Comparison of ENCODE assay signal across 1 cellular context in the genomic region with DNA sequence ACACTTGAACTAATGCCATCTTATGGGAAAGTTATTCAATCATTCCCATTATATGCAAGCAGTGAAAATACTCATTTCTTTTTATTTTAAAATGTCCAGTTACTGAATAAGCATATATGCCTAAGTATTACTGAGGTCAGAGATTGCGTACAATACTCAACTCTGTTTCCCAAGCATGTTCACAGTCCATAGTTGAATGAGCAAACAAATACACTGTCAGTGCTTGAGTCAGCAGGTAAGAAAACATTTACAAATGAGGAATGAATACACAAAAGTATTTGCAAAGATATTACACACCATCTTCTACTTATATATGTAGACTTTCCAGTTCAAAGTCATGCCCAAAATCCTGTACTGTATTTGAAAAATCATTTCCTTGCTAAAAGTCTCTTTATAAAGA.
A peak's percentile ranks its signal among the peaks of the same experiment; 100 is the strongest.
TF ChIP-seq lines count a peak whose summit lies in the region.

No MANE protein-coding gene starts in this region.

TF ChIP-seq in HepG2, 621 proteins besides CTCF, POLR2A, EP300 and RAD21 (continued from another document and continues in another):
- TF ChIP-seq, protein P1, sequence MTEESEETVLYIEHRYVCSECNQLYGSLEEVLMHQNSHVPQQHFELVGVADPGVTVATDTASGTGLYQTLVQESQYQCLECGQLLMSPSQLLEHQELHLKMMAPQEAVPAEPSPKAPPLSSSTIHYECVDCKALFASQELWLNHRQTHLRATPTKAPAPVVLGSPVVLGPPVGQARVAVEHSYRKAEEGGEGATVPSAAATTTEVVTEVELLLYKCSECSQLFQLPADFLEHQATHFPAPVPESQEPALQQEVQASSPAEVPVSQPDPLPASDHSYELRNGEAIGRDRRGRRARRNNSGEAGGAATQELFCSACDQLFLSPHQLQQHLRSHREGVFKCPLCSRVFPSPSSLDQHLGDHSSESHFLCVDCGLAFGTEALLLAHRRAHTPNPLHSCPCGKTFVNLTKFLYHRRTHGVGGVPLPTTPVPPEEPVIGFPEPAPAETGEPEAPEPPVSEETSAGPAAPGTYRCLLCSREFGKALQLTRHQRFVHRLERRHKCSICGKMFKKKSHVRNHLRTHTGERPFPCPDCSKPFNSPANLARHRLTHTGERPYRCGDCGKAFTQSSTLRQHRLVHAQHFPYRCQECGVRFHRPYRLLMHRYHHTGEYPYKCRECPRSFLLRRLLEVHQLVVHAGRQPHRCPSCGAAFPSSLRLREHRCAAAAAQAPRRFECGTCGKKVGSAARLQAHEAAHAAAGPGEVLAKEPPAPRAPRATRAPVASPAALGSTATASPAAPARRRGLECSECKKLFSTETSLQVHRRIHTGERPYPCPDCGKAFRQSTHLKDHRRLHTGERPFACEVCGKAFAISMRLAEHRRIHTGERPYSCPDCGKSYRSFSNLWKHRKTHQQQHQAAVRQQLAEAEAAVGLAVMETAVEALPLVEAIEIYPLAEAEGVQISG (CRISPR knock-in tag; IDR thresholded peaks at IDR 0.05) = no peak
- TF ChIP-seq, protein P2, sequence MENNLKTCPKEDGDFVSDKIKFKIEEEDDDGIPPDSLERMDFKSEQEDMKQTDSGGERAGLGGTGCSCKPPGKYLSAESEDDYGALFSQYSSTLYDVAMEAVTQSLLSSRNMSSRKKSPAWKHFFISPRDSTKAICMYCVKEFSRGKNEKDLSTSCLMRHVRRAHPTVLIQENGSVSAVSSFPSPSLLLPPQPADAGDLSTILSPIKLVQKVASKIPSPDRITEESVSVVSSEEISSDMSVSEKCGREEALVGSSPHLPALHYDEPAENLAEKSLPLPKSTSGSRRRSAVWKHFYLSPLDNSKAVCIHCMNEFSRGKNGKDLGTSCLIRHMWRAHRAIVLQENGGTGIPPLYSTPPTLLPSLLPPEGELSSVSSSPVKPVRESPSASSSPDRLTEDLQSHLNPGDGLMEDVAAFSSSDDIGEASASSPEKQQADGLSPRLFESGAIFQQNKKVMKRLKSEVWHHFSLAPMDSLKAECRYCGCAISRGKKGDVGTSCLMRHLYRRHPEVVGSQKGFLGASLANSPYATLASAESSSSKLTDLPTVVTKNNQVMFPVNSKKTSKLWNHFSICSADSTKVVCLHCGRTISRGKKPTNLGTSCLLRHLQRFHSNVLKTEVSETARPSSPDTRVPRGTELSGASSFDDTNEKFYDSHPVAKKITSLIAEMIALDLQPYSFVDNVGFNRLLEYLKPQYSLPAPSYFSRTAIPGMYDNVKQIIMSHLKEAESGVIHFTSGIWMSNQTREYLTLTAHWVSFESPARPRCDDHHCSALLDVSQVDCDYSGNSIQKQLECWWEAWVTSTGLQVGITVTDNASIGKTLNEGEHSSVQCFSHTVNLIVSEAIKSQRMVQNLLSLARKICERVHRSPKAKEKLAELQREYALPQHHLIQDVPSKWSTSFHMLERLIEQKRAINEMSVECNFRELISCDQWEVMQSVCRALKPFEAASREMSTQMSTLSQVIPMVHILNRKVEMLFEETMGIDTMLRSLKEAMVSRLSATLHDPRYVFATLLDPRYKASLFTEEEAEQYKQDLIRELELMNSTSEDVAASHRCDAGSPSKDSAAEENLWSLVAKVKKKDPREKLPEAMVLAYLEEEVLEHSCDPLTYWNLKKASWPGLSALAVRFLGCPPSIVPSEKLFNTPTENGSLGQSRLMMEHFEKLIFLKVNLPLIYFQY (CRISPR knock-in tag; IDR thresholded peaks at IDR 0.05; ENCODE audit: borderline replicate concordance) = no peak
- TF ChIP-seq, protein P3, sequence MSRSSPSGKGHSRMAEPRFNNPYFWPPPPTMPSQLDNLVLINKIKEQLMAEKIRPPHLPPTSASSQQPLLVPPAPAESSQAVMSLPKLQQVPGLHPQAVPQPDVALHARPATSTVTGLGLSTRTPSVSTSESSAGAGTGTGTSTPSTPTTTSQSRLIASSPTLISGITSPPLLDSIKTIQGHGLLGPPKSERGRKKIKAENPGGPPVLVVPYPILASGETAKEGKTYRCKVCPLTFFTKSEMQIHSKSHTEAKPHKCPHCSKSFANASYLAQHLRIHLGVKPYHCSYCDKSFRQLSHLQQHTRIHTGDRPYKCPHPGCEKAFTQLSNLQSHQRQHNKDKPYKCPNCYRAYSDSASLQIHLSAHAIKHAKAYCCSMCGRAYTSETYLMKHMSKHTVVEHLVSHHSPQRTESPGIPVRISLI (CRISPR knock-in tag; IDR thresholded peaks at IDR 0.05; ENCODE audit: borderline replicate concordance) = no peak
- TF ChIP-seq ZNF496 (CRISPR knock-in tag; IDR thresholded peaks at IDR 0.05; ENCODE audit: insufficient replicate concordance) (no peak), FLYWCH1 (CRISPR knock-in tag; IDR thresholded peaks at IDR 0.05) (no peak), ZNF749 (CRISPR knock-in tag; IDR thresholded peaks at IDR 0.05; ENCODE audit: borderline replicate concordance) (no peak), NR1H2 (CRISPR knock-in tag; IDR thresholded peaks at IDR 0.05; ENCODE audit: borderline replicate concordance, low read depth) (no peak), KAT7 (CRISPR knock-in tag; IDR thresholded peaks at IDR 0.05; ENCODE audit: borderline replicate concordance) (no peak), TAF1 (CRISPR knock-in tag; IDR thresholded peaks at IDR 0.05) (no peak), DNMT1 (CRISPR knock-in tag; IDR thresholded peaks at IDR 0.05) (no peak), SAFB2 (CRISPR knock-in tag; IDR thresholded peaks at IDR 0.05; ENCODE audit: borderline replicate concordance, low read depth) (no peak), SETDB1 (CRISPR knock-in tag; IDR thresholded peaks at IDR 0.05; ENCODE audit: borderline replicate concordance) (no peak), GATAD2A (CRISPR knock-in tag; IDR thresholded peaks at IDR 0.05) (peak; percentile 77), ESRRA (CRISPR knock-in tag; IDR thresholded peaks at IDR 0.05; ENCODE audit: low read depth) (no peak), ERF (CRISPR knock-in tag; IDR thresholded peaks at IDR 0.05) (no peak), SSRP1 (CRISPR knock-in tag; IDR thresholded peaks at IDR 0.05) (no peak), SP1 (IDR thresholded peaks at IDR 0.05) (no peak), SP1 (CRISPR knock-in tag; IDR thresholded peaks at IDR 0.05) (no peak), ZNF12 (CRISPR knock-in tag; IDR thresholded peaks at IDR 0.05) (no peak), KDM1A (CRISPR knock-in tag; IDR thresholded peaks at IDR 0.05) (no peak), ELF4 (CRISPR knock-in tag; IDR thresholded peaks at IDR 0.05; ENCODE audit: borderline replicate concordance) (no peak), CBFB (CRISPR knock-in tag; IDR thresholded peaks at IDR 0.05) (no peak), RXRB (CRISPR knock-in tag; IDR thresholded peaks at IDR 0.05; ENCODE audit: borderline replicate concordance) (peak; percentile 49; the same call in 1 of the 2 replicates), NFE2 (CRISPR knock-in tag; IDR thresholded peaks at IDR 0.05) (no peak)
- TF ChIP-seq, protein P4, sequence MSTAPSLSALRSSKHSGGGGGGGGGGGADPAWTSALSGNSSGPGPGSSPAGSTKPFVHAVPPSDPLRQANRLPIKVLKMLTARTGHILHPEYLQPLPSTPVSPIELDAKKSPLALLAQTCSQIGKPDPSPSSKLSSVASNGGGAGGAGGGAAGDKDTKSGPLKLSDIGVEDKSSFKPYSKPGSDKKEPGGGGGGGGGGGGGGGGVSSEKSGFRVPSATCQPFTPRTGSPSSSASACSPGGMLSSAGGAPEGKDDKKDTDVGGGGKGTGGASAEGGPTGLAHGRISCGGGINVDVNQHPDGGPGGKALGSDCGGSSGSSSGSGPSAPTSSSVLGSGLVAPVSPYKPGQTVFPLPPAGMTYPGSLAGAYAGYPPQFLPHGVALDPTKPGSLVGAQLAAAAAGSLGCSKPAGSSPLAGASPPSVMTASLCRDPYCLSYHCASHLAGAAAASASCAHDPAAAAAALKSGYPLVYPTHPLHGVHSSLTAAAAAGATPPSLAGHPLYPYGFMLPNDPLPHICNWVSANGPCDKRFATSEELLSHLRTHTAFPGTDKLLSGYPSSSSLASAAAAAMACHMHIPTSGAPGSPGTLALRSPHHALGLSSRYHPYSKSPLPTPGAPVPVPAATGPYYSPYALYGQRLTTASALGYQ (CRISPR knock-in tag; IDR thresholded peaks at IDR 0.05) = peak; percentile 54; the same call in 1 of the 2 replicates
- TF ChIP-seq, protein P5, sequence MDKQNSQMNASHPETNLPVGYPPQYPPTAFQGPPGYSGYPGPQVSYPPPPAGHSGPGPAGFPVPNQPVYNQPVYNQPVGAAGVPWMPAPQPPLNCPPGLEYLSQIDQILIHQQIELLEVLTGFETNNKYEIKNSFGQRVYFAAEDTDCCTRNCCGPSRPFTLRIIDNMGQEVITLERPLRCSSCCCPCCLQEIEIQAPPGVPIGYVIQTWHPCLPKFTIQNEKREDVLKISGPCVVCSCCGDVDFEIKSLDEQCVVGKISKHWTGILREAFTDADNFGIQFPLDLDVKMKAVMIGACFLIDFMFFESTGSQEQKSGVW (CRISPR knock-in tag; IDR thresholded peaks at IDR 0.05; ENCODE audit: borderline replicate concordance) = no peak
- TF ChIP-seq, protein P6, sequence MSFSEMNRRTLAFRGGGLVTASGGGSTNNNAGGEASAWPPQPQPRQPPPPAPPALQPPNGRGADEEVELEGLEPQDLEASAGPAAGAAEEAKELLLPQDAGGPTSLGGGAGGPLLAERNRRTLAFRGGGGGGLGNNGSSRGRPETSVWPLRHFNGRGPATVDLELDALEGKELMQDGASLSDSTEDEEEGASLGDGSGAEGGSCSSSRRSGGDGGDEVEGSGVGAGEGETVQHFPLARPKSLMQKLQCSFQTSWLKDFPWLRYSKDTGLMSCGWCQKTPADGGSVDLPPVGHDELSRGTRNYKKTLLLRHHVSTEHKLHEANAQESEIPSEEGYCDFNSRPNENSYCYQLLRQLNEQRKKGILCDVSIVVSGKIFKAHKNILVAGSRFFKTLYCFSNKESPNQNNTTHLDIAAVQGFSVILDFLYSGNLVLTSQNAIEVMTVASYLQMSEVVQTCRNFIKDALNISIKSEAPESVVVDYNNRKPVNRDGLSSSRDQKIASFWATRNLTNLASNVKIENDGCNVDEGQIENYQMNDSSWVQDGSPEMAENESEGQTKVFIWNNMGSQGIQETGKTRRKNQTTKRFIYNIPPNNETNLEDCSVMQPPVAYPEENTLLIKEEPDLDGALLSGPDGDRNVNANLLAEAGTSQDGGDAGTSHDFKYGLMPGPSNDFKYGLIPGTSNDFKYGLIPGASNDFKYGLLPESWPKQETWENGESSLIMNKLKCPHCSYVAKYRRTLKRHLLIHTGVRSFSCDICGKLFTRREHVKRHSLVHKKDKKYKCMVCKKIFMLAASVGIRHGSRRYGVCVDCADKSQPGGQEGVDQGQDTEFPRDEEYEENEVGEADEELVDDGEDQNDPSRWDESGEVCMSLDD (CRISPR knock-in tag; IDR thresholded peaks at IDR 0.05; ENCODE audit: borderline replicate concordance) = no peak
- TF ChIP-seq, protein P7, sequence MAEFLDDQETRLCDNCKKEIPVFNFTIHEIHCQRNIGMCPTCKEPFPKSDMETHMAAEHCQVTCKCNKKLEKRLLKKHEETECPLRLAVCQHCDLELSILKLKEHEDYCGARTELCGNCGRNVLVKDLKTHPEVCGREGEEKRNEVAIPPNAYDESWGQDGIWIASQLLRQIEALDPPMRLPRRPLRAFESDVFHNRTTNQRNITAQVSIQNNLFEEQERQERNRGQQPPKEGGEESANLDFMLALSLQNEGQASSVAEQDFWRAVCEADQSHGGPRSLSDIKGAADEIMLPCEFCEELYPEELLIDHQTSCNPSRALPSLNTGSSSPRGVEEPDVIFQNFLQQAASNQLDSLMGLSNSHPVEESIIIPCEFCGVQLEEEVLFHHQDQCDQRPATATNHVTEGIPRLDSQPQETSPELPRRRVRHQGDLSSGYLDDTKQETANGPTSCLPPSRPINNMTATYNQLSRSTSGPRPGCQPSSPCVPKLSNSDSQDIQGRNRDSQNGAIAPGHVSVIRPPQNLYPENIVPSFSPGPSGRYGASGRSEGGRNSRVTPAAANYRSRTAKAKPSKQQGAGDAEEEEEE (CRISPR knock-in tag; IDR thresholded peaks at IDR 0.05; ENCODE audit: borderline replicate concordance) = no peak
- TF ChIP-seq, protein P8, sequence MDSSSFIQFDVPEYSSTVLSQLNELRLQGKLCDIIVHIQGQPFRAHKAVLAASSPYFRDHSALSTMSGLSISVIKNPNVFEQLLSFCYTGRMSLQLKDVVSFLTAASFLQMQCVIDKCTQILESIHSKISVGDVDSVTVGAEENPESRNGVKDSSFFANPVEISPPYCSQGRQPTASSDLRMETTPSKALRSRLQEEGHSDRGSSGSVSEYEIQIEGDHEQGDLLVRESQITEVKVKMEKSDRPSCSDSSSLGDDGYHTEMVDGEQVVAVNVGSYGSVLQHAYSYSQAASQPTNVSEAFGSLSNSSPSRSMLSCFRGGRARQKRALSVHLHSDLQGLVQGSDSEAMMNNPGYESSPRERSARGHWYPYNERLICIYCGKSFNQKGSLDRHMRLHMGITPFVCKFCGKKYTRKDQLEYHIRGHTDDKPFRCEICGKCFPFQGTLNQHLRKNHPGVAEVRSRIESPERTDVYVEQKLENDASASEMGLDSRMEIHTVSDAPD (CRISPR knock-in tag; IDR thresholded peaks at IDR 0.05) = no peak
- TF ChIP-seq, protein P9, sequence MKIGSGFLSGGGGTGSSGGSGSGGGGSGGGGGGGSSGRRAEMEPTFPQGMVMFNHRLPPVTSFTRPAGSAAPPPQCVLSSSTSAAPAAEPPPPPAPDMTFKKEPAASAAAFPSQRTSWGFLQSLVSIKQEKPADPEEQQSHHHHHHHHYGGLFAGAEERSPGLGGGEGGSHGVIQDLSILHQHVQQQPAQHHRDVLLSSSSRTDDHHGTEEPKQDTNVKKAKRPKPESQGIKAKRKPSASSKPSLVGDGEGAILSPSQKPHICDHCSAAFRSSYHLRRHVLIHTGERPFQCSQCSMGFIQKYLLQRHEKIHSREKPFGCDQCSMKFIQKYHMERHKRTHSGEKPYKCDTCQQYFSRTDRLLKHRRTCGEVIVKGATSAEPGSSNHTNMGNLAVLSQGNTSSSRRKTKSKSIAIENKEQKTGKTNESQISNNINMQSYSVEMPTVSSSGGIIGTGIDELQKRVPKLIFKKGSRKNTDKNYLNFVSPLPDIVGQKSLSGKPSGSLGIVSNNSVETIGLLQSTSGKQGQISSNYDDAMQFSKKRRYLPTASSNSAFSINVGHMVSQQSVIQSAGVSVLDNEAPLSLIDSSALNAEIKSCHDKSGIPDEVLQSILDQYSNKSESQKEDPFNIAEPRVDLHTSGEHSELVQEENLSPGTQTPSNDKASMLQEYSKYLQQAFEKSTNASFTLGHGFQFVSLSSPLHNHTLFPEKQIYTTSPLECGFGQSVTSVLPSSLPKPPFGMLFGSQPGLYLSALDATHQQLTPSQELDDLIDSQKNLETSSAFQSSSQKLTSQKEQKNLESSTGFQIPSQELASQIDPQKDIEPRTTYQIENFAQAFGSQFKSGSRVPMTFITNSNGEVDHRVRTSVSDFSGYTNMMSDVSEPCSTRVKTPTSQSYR (CRISPR knock-in tag; IDR thresholded peaks at IDR 0.05; ENCODE audit: borderline replicate concordance) = no peak
- TF ChIP-seq, protein P10, sequence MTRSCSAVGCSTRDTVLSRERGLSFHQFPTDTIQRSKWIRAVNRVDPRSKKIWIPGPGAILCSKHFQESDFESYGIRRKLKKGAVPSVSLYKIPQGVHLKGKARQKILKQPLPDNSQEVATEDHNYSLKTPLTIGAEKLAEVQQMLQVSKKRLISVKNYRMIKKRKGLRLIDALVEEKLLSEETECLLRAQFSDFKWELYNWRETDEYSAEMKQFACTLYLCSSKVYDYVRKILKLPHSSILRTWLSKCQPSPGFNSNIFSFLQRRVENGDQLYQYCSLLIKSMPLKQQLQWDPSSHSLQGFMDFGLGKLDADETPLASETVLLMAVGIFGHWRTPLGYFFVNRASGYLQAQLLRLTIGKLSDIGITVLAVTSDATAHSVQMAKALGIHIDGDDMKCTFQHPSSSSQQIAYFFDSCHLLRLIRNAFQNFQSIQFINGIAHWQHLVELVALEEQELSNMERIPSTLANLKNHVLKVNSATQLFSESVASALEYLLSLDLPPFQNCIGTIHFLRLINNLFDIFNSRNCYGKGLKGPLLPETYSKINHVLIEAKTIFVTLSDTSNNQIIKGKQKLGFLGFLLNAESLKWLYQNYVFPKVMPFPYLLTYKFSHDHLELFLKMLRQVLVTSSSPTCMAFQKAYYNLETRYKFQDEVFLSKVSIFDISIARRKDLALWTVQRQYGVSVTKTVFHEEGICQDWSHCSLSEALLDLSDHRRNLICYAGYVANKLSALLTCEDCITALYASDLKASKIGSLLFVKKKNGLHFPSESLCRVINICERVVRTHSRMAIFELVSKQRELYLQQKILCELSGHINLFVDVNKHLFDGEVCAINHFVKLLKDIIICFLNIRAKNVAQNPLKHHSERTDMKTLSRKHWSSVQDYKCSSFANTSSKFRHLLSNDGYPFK (CRISPR knock-in tag; IDR thresholded peaks at IDR 0.05; ENCODE audit: borderline replicate concordance) = no peak
